8 cellular contexts compared by ENCODE assay signal in the genomic region with DNA sequence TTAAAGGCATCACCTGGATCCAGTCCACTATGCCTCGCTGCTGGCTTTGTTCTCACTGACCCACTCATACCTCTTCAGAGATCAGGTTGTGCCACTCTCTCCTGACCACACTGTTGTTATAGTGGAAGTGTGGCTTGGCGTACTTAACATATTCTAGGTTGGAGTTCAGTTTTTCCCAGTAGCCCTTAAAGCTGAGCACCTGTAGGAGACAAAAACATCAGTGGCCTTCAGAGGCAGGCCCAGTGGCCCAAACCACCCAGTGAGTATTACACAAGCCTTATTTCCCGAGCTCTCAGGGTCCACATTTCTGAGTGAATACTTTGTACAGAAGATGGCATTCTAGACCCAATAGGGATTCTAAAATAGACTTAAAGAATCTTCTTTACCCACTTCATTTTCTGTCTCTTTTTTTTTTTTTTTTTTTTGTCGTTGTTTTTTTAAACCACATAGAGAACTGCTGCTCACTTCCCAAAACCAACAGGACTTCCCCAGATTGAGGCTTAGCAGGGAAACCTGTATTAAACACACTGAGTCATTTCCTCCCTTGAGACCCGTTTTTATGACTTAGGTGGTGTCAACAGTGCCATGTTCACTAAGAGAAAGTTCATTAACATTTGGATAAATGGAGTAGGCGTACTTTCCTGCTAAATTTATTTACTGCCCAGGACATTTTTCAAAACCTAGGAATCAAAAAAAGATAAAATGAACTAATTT.
DNase-seq lines count a peak whose midpoint lies in the region; ATAC-seq and TF ChIP-seq lines count a peak whose summit lies in the region.

No MANE protein-coding gene starts in this region.

- no peak overlapping the region for H3K14ac ChIP-seq in neuronal stem cell (ENCODE audit: low read length)

- H3K4me1 Mint-ChIP-seq in neural progenitor cell, result peaks cover 6% of the 10 kb centered on the region

- H3K4me3 Mint-ChIP-seq in neural progenitor cell, result no peak overlapping the region

- DNase-seq in heart left ventricle, result peak in 1 of 5 donors; percentile 26
- no peak for DNase-seq in Right ventricle myocardium inferior (ENCODE audit: missing footprints)
- DNase-seq in RPMI7951 (ENCODE audit: low read depth), result peak; percentile 77
- no peak for DNase-seq in left lung
- no peak for DNase-seq in neural progenitor cell (ENCODE audit: low spot score)
- DNase-seq in neuronal stem cell (ENCODE audit: low spot score), result no peak
- DNase-seq in activated effector memory CD4-positive, alpha-beta T cell treated with anti-CD3 and anti-CD28 coated beads, Interleukin-2, amount 50 U/mL, for 16 hours, result no peak

- intact Hi-C loops in heart left ventricle (cut with DNase I), result loop anchor here in 7 of 10 donors (2.0 to 10.0 kb wide), 6 partner anchors 83 to 208 kb away; a partner anchor contains a TSS
- intact Hi-C loops in Right ventricle myocardium inferior (cut with DNase I), result no loop called here
- intact Hi-C loops in left lung (cut with DNase I), result no loop called here

- no peak overlapping the region for H3K4me3 ChIP-seq in heart left ventricle
- no peak overlapping the region for H3K4me3 ChIP-seq in left lung
- H3K4me3 ChIP-seq in neural progenitor cell, result no peak overlapping the region
- H3K4me3 ChIP-seq in neuronal stem cell (ENCODE audit: low read length in 2 of 2), result no peak overlapping the region

- TF ChIP-seq POLR2A in heart left ventricle (IDR thresholded peaks at IDR 0.05), result no peak

- H3K27me3 Mint-ChIP-seq in neural progenitor cell (ENCODE audit: insufficient read depth, low read depth), result peaks cover 2% of the 10 kb centered on the region

- no peaks in the 10 kb centered on the region for H4K20me1 ChIP-seq in neural progenitor cell (ENCODE audit: low read depth)

- 66 to 74% (median 72%) methylated on average over 6 of the region's 6 CpGs for WGBS in heart left ventricle, 4 donors
- no CpG with 5 or more reads among the region's 6 CpGs for WGBS in neuronal stem cell (ENCODE audit: extremely low coverage in 2 of 2, insufficient read length in 2 of 2, insufficient replicate concordance in 1 of 2), 2 donors

- no peak overlapping the region for H3K18ac ChIP-seq in neuronal stem cell (ENCODE audit: low read length)

- no peaks in the 10 kb centered on the region for H3K79me2 ChIP-seq in neural progenitor cell (ENCODE audit: low read depth)

- no peak overlapping the region for H2BK12ac ChIP-seq in neuronal stem cell (ENCODE audit: low read length)

- H3K9me3 ChIP-seq in heart left ventricle (no peaks in the 10 kb centered on the region), left lung (no peaks in the 10 kb centered on the region), neural progenitor cell (ENCODE audit: low read depth) (no peaks in the 10 kb centered on the region), neuronal stem cell (replicated peaks in 1 of 2; ENCODE audit: control insufficient read depth in 2 of 2, insufficient read depth in 1 of 2, low read depth in 1 of 2, low read length in 2 of 2) (no peaks in the 10 kb centered on the region)

- TF ChIP-seq CTCF in heart left ventricle (IDR thresholded peaks at IDR 0.05) (no peak), left lung (IDR thresholded peaks at IDR 0.05) (no peak), neural progenitor cell (IDR thresholded peaks at IDR 0.05) (no peak)

- H3K4ac ChIP-seq in neuronal stem cell (ENCODE audit: low read length), result no peak overlapping the region

- H2BK120ac ChIP-seq in neuronal stem cell (ENCODE audit: low read depth, low read length), result no peak overlapping the region

- H3K27ac Mint-ChIP-seq in neural progenitor cell, result no peak overlapping the region

- H2AFZ ChIP-seq in neural progenitor cell (replicated peaks) (no peak overlapping the region), neuronal stem cell (ENCODE audit: low read length) (no peak overlapping the region)

- no peak overlapping the region for H2BK5ac ChIP-seq in neuronal stem cell (ENCODE audit: low read length)

- no peak overlapping the region for H3K4me2 ChIP-seq in neural progenitor cell
- H3K4me2 ChIP-seq in neuronal stem cell (ENCODE audit: insufficient read depth, low read length, poor library complexity, severe bottlenecking), result no peak overlapping the region

- no peaks in the 10 kb centered on the region for H3K79me1 ChIP-seq in neuronal stem cell (ENCODE audit: low read depth, low read length)

- H3K4me1 ChIP-seq in heart left ventricle, result peaks cover 5 to 62% (median 36%) of the 10 kb centered on the region in 12 donors
- peaks cover 32 to 55% of the 10 kb centered on the region in 2 donors for H3K4me1 ChIP-seq in left lung
- H3K4me1 ChIP-seq in neural progenitor cell, result no peaks in the 10 kb centered on the region
- peaks cover 0 to 4% of the 10 kb centered on the region in 2 donors for H3K4me1 ChIP-seq in neuronal stem cell (ENCODE audit: control insufficient read depth in 2 of 2, insufficient read depth in 1 of 2, low read depth in 1 of 2, low read length in 2 of 2)

- H3K36me3 Mint-ChIP-seq in neural progenitor cell, result no peaks in the 10 kb centered on the region

- ATAC-seq in heart left ventricle (peak in 3 of 4 donors; percentile 28 to 77 (median 57)), Right ventricle myocardium inferior (no peak), HG03045 (IDR thresholded peaks at IDR 0.05; ENCODE audit: unreplicated experiment) (peak; percentile 57), left lung (peak; percentile 65)

- no peaks in the 10 kb centered on the region for H3K9me3 Mint-ChIP-seq in neural progenitor cell

- no peak overlapping the region for H3K23ac ChIP-seq in neuronal stem cell (ENCODE audit: low read depth, low read length, poor library complexity)

- no peak overlapping the region for H3K9ac ChIP-seq in neural progenitor cell
- H3K9ac ChIP-seq in neuronal stem cell (ENCODE audit: low read depth, low read length, poor library complexity), result no peak overlapping the region

- no peak overlapping the region for H2BK15ac ChIP-seq in neuronal stem cell (ENCODE audit: low read length)

- H4K8ac ChIP-seq in neuronal stem cell (ENCODE audit: low read depth, low read length), result no peak overlapping the region

- no peaks in the 10 kb centered on the region for H3F3A ChIP-seq in neural progenitor cell (ENCODE audit: low read depth)

- H2AK5ac ChIP-seq in neuronal stem cell (ENCODE audit: low read depth, low read length), result no peak overlapping the region

- no peaks in the 10 kb centered on the region for H3K27me3 ChIP-seq in heart left ventricle
- H3K27me3 ChIP-seq in left lung, result no peaks in the 10 kb centered on the region
- H3K27me3 ChIP-seq in neural progenitor cell, result no peaks in the 10 kb centered on the region
- H3K27me3 ChIP-seq in neuronal stem cell (ENCODE audit: control insufficient read depth in 3 of 3, insufficient read depth in 3 of 3, low read depth in 1 of 3, low read length in 3 of 3), result no peaks in the 10 kb centered on the region

- H4K91ac ChIP-seq in neuronal stem cell (ENCODE audit: low read depth, low read length, poor library complexity), result no peak overlapping the region

- H3K27ac ChIP-seq in heart left ventricle, result peak overlapping the region in 11 of 12 donors; percentile 1 to 77 (median 56)
- peak overlapping the region; percentile 26 to 78 for H3K27ac ChIP-seq in left lung
- no peak overlapping the region for H3K27ac ChIP-seq in neural progenitor cell
- no peak overlapping the region for H3K27ac ChIP-seq in neuronal stem cell (replicated peaks; ENCODE audit: low read length)

- peaks cover 0 to 5% (median 0%) of the 10 kb centered on the region in 9 donors for H3K36me3 ChIP-seq in heart left ventricle
- H3K36me3 ChIP-seq in left lung, result peaks cover 0 to 11% of the 10 kb centered on the region in 2 donors
- H3K36me3 ChIP-seq in neural progenitor cell, result no peaks in the 10 kb centered on the region
- H3K36me3 ChIP-seq in neuronal stem cell (replicated peaks in 1 of 2; ENCODE audit: control insufficient read depth in 2 of 2, insufficient read depth in 2 of 2, low read length in 2 of 2), result no peaks in the 10 kb centered on the region

Comparison
In these comparisons a context has a peak if more than half of its experiments do, and no peak if none do; other contexts are left out.
1. intact Hi-C loops: an anchor here in heart left ventricle (2.0 to 10.0 kb wide); none called in Right ventricle myocardium inferior and left lung.
2. H3K27ac ChIP-seq: peak in heart left ventricle (11 of 12) and left lung (2 of 2); none in neural progenitor cell (single experiment) and neuronal stem cell (single experiment).